8 cellular contexts compared by ENCODE assay signal in the genomic region with DNA sequence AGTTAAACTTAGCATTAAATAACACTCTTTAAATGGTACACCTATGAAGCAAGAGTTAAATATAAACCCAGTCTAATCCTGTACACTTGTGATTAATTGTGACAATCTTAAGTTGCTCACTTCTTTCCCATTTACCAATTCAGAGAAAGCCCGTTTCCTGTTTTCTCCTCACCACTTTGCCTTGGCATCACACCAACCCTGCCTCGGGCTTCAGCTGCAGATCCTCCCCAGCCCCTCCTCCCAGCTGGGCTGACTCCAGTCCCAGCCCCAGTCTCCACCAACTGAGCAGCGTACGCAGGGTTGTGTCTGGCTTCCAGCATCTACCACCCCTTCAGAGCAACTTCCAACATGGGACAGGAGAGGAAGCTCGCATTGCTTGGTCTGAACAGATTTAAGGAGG.
DNase-seq lines count a peak whose midpoint lies in the region; ATAC-seq lines count a peak whose summit lies in the region.

No MANE protein-coding gene starts in this region.

- peak; percentile 49 for DNase-seq in activated CD4-positive, alpha-beta T cell treated with anti-CD3 and anti-CD28 coated beads for 48 hours
- DNase-seq in activated CD4-positive, alpha-beta T cell treated with anti-CD3 and anti-CD28 coated beads for 4 hours = no peak
- DNase-seq in RPMI8226 (peak; percentile 98), epithelial cell of prostate (ENCODE audit: low read depth, low spot score) (peak; percentile 81), pons (ENCODE audit: low spot score) (peak; percentile 96), NCI-H526 treated with DMSO at 0.1 percent for 48 hours (lab: John Stamatoyannopoulos, UW) (no peak)

- peak overlapping the region; percentile 68 for H3K27ac ChIP-seq in epithelial cell of prostate

- ATAC-seq in GM19023 (IDR thresholded peaks at IDR 0.05; ENCODE audit: unreplicated experiment) = no peak
- no peak for ATAC-seq in HG02938 (IDR thresholded peaks at IDR 0.05; ENCODE audit: unreplicated experiment)

Comparison
In these comparisons a context has a peak if more than half of its experiments do, and no peak if none do; other contexts are left out.
1. DNase-seq: peak in activated CD4-positive, alpha-beta T cell treated with anti-CD3 and anti-CD28 coated beads for 48 hours (single experiment), RPMI8226 (single experiment), epithelial cell of prostate (single experiment) and pons (single experiment); none in activated CD4-positive, alpha-beta T cell treated with anti-CD3 and anti-CD28 coated beads for 4 hours (0 of 2) and NCI-H526 treated with DMSO at 0.1 percent for 48 hours (single experiment).